In genomic region chr5:177491429-177491945, GRCh38 we compare ENCODE assay signal across 8 cellular contexts. TPM values are rescaled to one million over a fixed set of nuclear protein-coding genes. Genes with fewer than 3 reads are reported as not detected.
DNase-seq lines count a peak whose midpoint lies in the region; TF ChIP-seq lines count a peak whose summit lies in the region.

No MANE protein-coding gene starts in this region.

- H3K9me2 ChIP-seq in OCI-LY1 (ENCODE audit: low read depth, low read length) = no peaks in the 10 kb centered on the region

- DNase-seq in activated CD8-positive, alpha-beta memory T cell treated with anti-CD3 and anti-CD28 coated beads, Interleukin-2, amount 50 U/mL, for 48 hours = peak; percentile 86
- no peak for DNase-seq in activated CD8-positive, alpha-beta memory T cell treated with anti-CD3 and anti-CD28 coated beads, Interleukin-2, amount 50 U/mL, for 4 hours
- DNase-seq in dorsolateral prefrontal cortex (no peak), trophoblast cell (peak; percentile 61 to 73), NCI-H2196 treated with DMSO at 0.1 percent for 48 hours (lab: John Stamatoyannopoulos, UW; ENCODE audit: unreplicated experiment) (no peak), SW 1271 (lab: John Stamatoyannopoulos, UW) (no peak), NCI-H1417 (lab: John Stamatoyannopoulos, UW) (no peak)

- TF ChIP-seq CTCF in OCI-LY1 (IDR thresholded peaks at IDR 0.05; ENCODE audit: low read length) = peak; percentile 99
- TF ChIP-seq CTCF in dorsolateral prefrontal cortex (IDR thresholded peaks at IDR 0.05 in 54 of 56, conservative IDR thresholded peaks at IDR 0.05 in 2 of 56; ENCODE audit: low read depth in 1 of 56, partially characterized antibody in 56 of 56) = peak in 51 of 56 donors; percentile 13 to 59 (median 41)

- H3F3A ChIP-seq in OCI-LY1 (ENCODE audit: insufficient read depth, low read length) = no peaks in the 10 kb centered on the region

- H3K36me3 ChIP-seq in OCI-LY1 (ENCODE audit: insufficient read depth, low read length) (peaks cover 14% of the 10 kb centered on the region), trophoblast cell (ENCODE audit: control insufficient read depth in 1 of 2, insufficient read depth in 2 of 2, low read length in 2 of 2) (peaks cover 83 to 88% of the 10 kb centered on the region in 2 experiments)

- peaks cover 54% of the 10 kb centered on the region for H3K4me1 ChIP-seq in OCI-LY1 (ENCODE audit: insufficient read depth, low read length, severe bottlenecking)
- H3K4me1 ChIP-seq in trophoblast cell (ENCODE audit: control insufficient read depth in 1 of 2, insufficient read depth in 2 of 2, low read length in 2 of 2) = peaks cover 34 to 45% of the 10 kb centered on the region in 2 experiments

- H3K79me1 ChIP-seq in trophoblast cell (ENCODE audit: low read length) = peaks cover 31% of the 10 kb centered on the region

- no peak overlapping the region for H2BK5ac ChIP-seq in trophoblast cell (ENCODE audit: low read depth, low read length, poor library complexity)

- H4K12ac ChIP-seq in trophoblast cell (ENCODE audit: low read depth, low read length) = no peak overlapping the region

- H3K27me3 ChIP-seq in OCI-LY1 (ENCODE audit: insufficient read depth, low read length) (no peaks in the 10 kb centered on the region), dorsolateral prefrontal cortex (peaks cover 0 to 4% (median 0%) of the 10 kb centered on the region in 45 donors), trophoblast cell (ENCODE audit: insufficient read depth, low read length) (no peaks in the 10 kb centered on the region)

- H3K9me3 ChIP-seq in OCI-LY1 (ENCODE audit: low read length) (no peaks in the 10 kb centered on the region), trophoblast cell (ENCODE audit: insufficient read depth, low read depth, low read length) (no peaks in the 10 kb centered on the region)

- peak overlapping the region; percentile 14; the same call in 1 of the 2 replicates for H3K4me2 ChIP-seq in OCI-LY1 (ENCODE audit: low read length)
- no peak overlapping the region for H3K4me2 ChIP-seq in trophoblast cell (ENCODE audit: low read length)

- H4K91ac ChIP-seq in trophoblast cell (ENCODE audit: low read depth, low read length) = no peak overlapping the region

- H2AFZ ChIP-seq in OCI-LY1 (ENCODE audit: low read length) (no peak overlapping the region), trophoblast cell (ENCODE audit: insufficient read depth, low read length, poor library complexity) (no peak overlapping the region)

- no peaks in the 10 kb centered on the region for H4K20me1 ChIP-seq in OCI-LY1 (ENCODE audit: insufficient read depth, low read length)

- no peak overlapping the region for H3K4ac ChIP-seq in trophoblast cell (ENCODE audit: low read depth, low read length)

- peak overlapping the region; percentile 38 for H2AK5ac ChIP-seq in trophoblast cell (ENCODE audit: low read length)

- H2BK120ac ChIP-seq in trophoblast cell (ENCODE audit: insufficient read depth, low read length, poor library complexity) = no peak overlapping the region

- H3K79me2 ChIP-seq in OCI-LY1 (ENCODE audit: insufficient read depth, low read length) (no peaks in the 10 kb centered on the region), trophoblast cell (ENCODE audit: control insufficient read depth, insufficient read depth, low read length, poor library complexity) (peaks cover 14% of the 10 kb centered on the region)

- H4K8ac ChIP-seq in trophoblast cell (ENCODE audit: low read depth, low read length) = no peak overlapping the region

- WGBS in trophoblast cell (ENCODE audit: extremely low coverage, insufficient coverage, insufficient read length) = no CpG with 5 or more reads among the region's 43 CpGs

- peak overlapping the region; percentile 63 for H3K18ac ChIP-seq in trophoblast cell (ENCODE audit: low read length)

- H3K4me3 ChIP-seq in OCI-LY1 (ENCODE audit: low read depth, low read length, poor library complexity, severe bottlenecking) = no peak overlapping the region
- H3K4me3 ChIP-seq in dorsolateral prefrontal cortex = no peak overlapping the region
- H3K4me3 ChIP-seq in trophoblast cell (ENCODE audit: low read depth, low read length) = no peak overlapping the region

- no peak overlapping the region for H3K23ac ChIP-seq in trophoblast cell (ENCODE audit: low read length)

- H3K27ac ChIP-seq in OCI-LY1 (ENCODE audit: low read depth, low read length, poor library complexity, severe bottlenecking) (peak overlapping the region; percentile 72), dorsolateral prefrontal cortex (peak overlapping the region in 18 of 59 donors; percentile 8 to 76 (median 50)), trophoblast cell (ENCODE audit: low read depth, low read length) (no peak overlapping the region)

- H3K14ac ChIP-seq in trophoblast cell (ENCODE audit: low read length) = no peak overlapping the region

- no peak overlapping the region for H2BK12ac ChIP-seq in trophoblast cell (ENCODE audit: low read length)

- intact Hi-C loops in dorsolateral prefrontal cortex (cut with DNase I) = loop anchor here in 1 of 2 donors (10.0 kb wide), 1 partner anchor 177 kb away; the partner anchor contains the start of gene MXD3

- H3K9ac ChIP-seq in OCI-LY1 (ENCODE audit: low read length) (no peak overlapping the region), trophoblast cell (ENCODE audit: low read length) (no peak overlapping the region)

RNA-seq across cellular contexts. Expression of gene PDLIM7, which starts 5.9 kb away (rescaled TPM):
- 10 to 100 TPM; 12.0 to 88.0 (median 35.5) TPM for total RNA-seq in dorsolateral prefrontal cortex
- 220 and 227 TPM in 2 replicates for polyA plus RNA-seq in trophoblast cell (2013)

RNA-seq across cellular contexts. Expression of gene DBN1, which starts 18.1 kb away (rescaled TPM):
- 100 to 1,000 TPM in 63 of 120 experiments, 10 to 100 TPM in 57; 46.8 to 130 (median 101) TPM for total RNA-seq in dorsolateral prefrontal cortex
- polyA plus RNA-seq in trophoblast cell (2013) = 206 and 211 TPM in 2 replicates

RNA-seq across cellular contexts. Expression of gene DOK3, which starts 18.1 kb away (rescaled TPM):
- 10 to 100 TPM in 81 of 120 experiments, 1 to 10 TPM in 39; 4.4 to 26.7 (median 11.1) TPM for total RNA-seq in dorsolateral prefrontal cortex
- polyA plus RNA-seq in trophoblast cell (2013) = 2.4 and 2.5 TPM in 2 replicates

RNA-seq across cellular contexts. Expression of gene DDX41, which starts 25.3 kb away (rescaled TPM):
- 100 to 1,000 TPM in 41 of 120 experiments, 10 to 100 TPM in 79; 59.7 to 128 (median 92.7) TPM for total RNA-seq in dorsolateral prefrontal cortex
- polyA plus RNA-seq in trophoblast cell (2013) = 56.2 and 62.3 TPM in 2 replicates

RNA-seq across cellular contexts. Expression of gene PRR7, which starts 44.9 kb away (rescaled TPM):
- total RNA-seq in dorsolateral prefrontal cortex = 10 to 100 TPM in 119 of 120 experiments, 1 to 10 TPM in 1; 8.4 to 26.6 (median 16.7) TPM
- 1.7 and 1.9 TPM in 2 replicates for polyA plus RNA-seq in trophoblast cell (2013)

Comparison
In these comparisons a context has a peak if more than half of its experiments do, and no peak if none do; other contexts are left out.
1. DNase-seq: peak in activated CD8-positive, alpha-beta memory T cell treated with anti-CD3 and anti-CD28 coated beads, Interleukin-2, amount 50 U/mL, for 48 hours (single experiment) and trophoblast cell (2 of 2); none in activated CD8-positive, alpha-beta memory T cell treated with anti-CD3 and anti-CD28 coated beads, Interleukin-2, amount 50 U/mL, for 4 hours (single experiment), dorsolateral prefrontal cortex (0 of 10), NCI-H2196 treated with DMSO at 0.1 percent for 48 hours (single experiment), SW 1271 (0 of 2) and NCI-H1417 (0 of 3).